In genomic region chr9:22718653-22719052, GRCh38 we compare ENCODE assay signal across 1 cellular context.
TF ChIP-seq lines count a peak whose summit lies in the region.

No MANE protein-coding gene starts in this region.

TF ChIP-seq in GM23338, 12 proteins besides CTCF, POLR2A, EP300 and RAD21 (continued from another document):
- no peak for TF ChIP-seq ZNF462 (CRISPR knock-in tag; IDR thresholded peaks at IDR 0.05)
- no peak for TF ChIP-seq REST (IDR thresholded peaks at IDR 0.05; ENCODE audit: unreplicated experiment)
- no peak for TF ChIP-seq EZH2 (IDR thresholded peaks at IDR 0.05; ENCODE audit: low read depth, unreplicated experiment)
- TF ChIP-seq ZNF114 (CRISPR knock-in tag; IDR thresholded peaks at IDR 0.05), result no peak
- TF ChIP-seq JUNB (IDR thresholded peaks at IDR 0.05; ENCODE audit: unreplicated experiment), result no peak
- no peak for TF ChIP-seq ETS1 (IDR thresholded peaks at IDR 0.05)
- TF ChIP-seq POLR2AphosphoS5 (IDR thresholded peaks at IDR 0.05; ENCODE audit: low read depth), result no peak
- TF ChIP-seq EZH2phosphoT487 (IDR thresholded peaks at IDR 0.05; ENCODE audit: unreplicated experiment), result no peak
- TF ChIP-seq CREB1 (CRISPR knock-in tag; IDR thresholded peaks at IDR 0.05; ENCODE audit: low read depth), result no peak
- TF ChIP-seq STAT1 (IDR thresholded peaks at IDR 0.05; ENCODE audit: unreplicated experiment), result no peak
TF ChIP-seq in GM23338: peak in this region for 0.
